8 cellular contexts compared by ENCODE assay signal in the genomic region with DNA sequence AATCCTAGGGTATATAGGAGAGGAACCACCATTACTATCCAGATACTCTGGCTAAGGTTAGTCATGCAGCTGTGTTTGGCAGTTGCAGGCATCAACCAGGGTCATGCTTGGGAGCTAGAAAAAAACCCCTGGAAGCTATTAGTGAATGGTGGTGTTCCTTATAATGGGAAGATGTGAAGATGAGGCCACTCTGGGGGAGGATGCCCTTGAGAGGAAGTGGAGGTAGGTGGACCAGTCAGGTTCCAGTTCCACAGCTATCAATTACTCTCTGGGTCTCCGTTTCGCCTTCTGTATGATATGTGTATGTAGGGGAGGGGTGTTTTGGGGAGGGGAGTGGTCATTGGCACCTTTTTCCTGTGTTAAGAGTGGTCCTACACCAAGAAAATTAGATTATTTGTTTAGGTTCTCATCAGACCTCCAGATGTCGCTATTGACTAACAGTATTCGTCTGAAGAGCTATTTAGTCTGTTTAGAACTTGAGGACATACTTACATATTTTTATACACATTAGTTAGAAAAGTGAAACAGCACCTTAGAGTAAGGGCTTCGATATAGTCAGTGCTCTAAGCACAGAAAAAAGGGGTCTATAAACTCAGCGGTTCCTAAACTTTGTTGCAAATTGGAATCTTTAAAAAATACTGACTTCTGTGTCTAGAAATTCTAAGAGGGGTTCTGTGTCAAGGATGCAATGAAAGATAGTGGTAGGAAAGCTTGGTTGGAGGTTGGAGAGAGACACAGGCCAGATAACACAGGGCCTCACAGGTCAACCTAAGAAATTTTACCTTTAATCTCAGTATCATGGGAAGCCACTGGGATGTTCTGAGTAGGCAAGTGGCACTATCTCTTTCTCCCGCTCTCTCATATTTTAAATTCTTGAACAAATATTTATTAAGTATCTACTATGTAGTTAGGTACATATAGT. TPM values are rescaled to one million over a fixed set of nuclear protein-coding genes. Genes with fewer than 3 reads are reported as not detected.
A peak's percentile ranks its signal among the peaks of the same experiment; 100 is the strongest.
DNase-seq lines count a peak whose midpoint lies in the region; ATAC-seq, FAIRE-seq and TF ChIP-seq lines count a peak whose summit lies in the region.

No MANE protein-coding gene starts in this region.

- peak; percentile 94 for TF ChIP-seq CTCF in A549 (IDR thresholded peaks at IDR 0.05)
- TF ChIP-seq CTCF in GM12872 (IDR thresholded peaks at IDR 0.05; ENCODE audit: insufficient read depth, low read depth, low read length), result peak; percentile 59
- peak; percentile 17 to 80 (median 67) for TF ChIP-seq CTCF in heart right ventricle (IDR thresholded peaks at IDR 0.05)
- TF ChIP-seq CTCF in sigmoid colon (IDR thresholded peaks at IDR 0.05), result peak; percentile 32 to 55 (median 47)

- ATAC-seq in A549, result peak; percentile 83 to 95
- peak; percentile 67 for ATAC-seq in HG03045 (IDR thresholded peaks at IDR 0.05; ENCODE audit: unreplicated experiment)
- ATAC-seq in activated CD8-positive, alpha-beta T cell treated with anti-CD3 and anti-CD28 coated beads, Interleukin-2, amount 10 ng/mL, durations not matched to agents 7 days and 5 days, result peak; percentile 89
- peak in 7 of 8 donors; percentile 36 to 85 (median 76) for ATAC-seq in heart right ventricle

- no peaks in the 10 kb centered on the region for H3K9me3 Mint-ChIP-seq in activated CD8-positive, alpha-beta T cell treated with anti-CD3 and anti-CD28 coated beads, Interleukin-2, amount 10 ng/mL, durations not matched to agents 7 days and 5 days (ENCODE audit: insufficient read depth)

- TF ChIP-seq POLR2A in A549 (IDR thresholded peaks at IDR 0.05; ENCODE audit: low read length) (no peak), sigmoid colon (IDR thresholded peaks at IDR 0.05) (no peak)

- H3K4me2 ChIP-seq in A549, result peak overlapping the region; percentile 54

- TF ChIP-seq EP300 in A549 (IDR thresholded peaks at IDR 0.05), result no peak
- no peak for TF ChIP-seq EP300 in sigmoid colon (IDR thresholded peaks at IDR 0.05)

- H3K27ac ChIP-seq in A549 (peak overlapping the region; percentile 61 to 73), heart right ventricle (no peak overlapping the region), sigmoid colon (no peak overlapping the region)
- H3K27ac ChIP-seq in effector memory CD4-positive, alpha-beta T cell (ENCODE audit: insufficient read depth, low read length, poor library complexity, severe bottlenecking), result no peak overlapping the region

- TF ChIP-seq RAD21 in A549 (conservative IDR thresholded peaks at IDR 0.05 in 1 of 2, IDR thresholded peaks at IDR 0.05 in 1 of 2), result peak; percentile 95 to 97

- H3K27ac Mint-ChIP-seq in activated CD8-positive, alpha-beta T cell treated with anti-CD3 and anti-CD28 coated beads, Interleukin-2, amount 10 ng/mL, durations not matched to agents 7 days and 5 days, result no peak overlapping the region

- peak; percentile 73 to 80 for DNase-seq in A549 (ENCODE audit: low read depth in 1 of 2, low spot score in 1 of 2)
- DNase-seq in NCI-H2227 (lab: John Stamatoyannopoulos, UW; ENCODE audit: unreplicated experiment), result peak; percentile 52
- peak; percentile 31 for DNase-seq in activated CD8-positive, alpha-beta T cell treated with anti-CD3 and anti-CD28 coated beads, Interleukin-2, amount 10 ng/mL, durations not matched to agents 7 days and 5 days
- peak in 1 of 2 donors; percentile 29 for DNase-seq in heart right ventricle
- DNase-seq in sigmoid colon, result no peak
- DNase-seq in effector memory CD4-positive, alpha-beta T cell, result no peak

- intact Hi-C loops in heart right ventricle (cut with DNase I) (loop anchor here in 8 of 10 donors (1.0 to 10.0 kb wide), 9 partner anchors 150 to 384 kb away; partner anchors contain the start of gene TM4SF4 (in 1 of the 8)), sigmoid colon (cut with DNase I) (loop anchor here (2.0 to 10.0 kb wide), 2 partner anchors 152 to 374 kb away; no protein-coding TSS in a partner anchor)

- no peak overlapping the region for H3K4me3 Mint-ChIP-seq in activated CD8-positive, alpha-beta T cell treated with anti-CD3 and anti-CD28 coated beads, Interleukin-2, amount 10 ng/mL, durations not matched to agents 7 days and 5 days

- CTCF ChIA-PET in A549 (lab: Yijun Ruan, JAX), result interaction anchor here (0.5 to 8.3 kb wide), 83 partner anchors 9 to 596 kb away, joined by 3 to 114 read pairs (median 4); partner anchors contain the start of genes HPS3, TM4SF1, TM4SF18 and TM4SF4
- CTCF ChIA-PET in activated CD8-positive, alpha-beta T cell treated with anti-CD3 and anti-CD28 coated beads, Interleukin-2, amount 10 ng/mL, durations not matched to agents 7 days and 5 days (lab: Charles Lee), result interaction anchor here (0.6 to 5.9 kb wide), 45 partner anchors 9 to 448 kb away, joined by 3 to 113 read pairs (median 4); partner anchors contain the start of genes GYG1 and HPS3

- H3K4me3 ChIP-seq in A549, result no peak overlapping the region
- H3K4me3 ChIP-seq in heart right ventricle, result no peak overlapping the region
- H3K4me3 ChIP-seq in sigmoid colon, result no peak overlapping the region
- H3K4me3 ChIP-seq in effector memory CD4-positive, alpha-beta T cell (ENCODE audit: insufficient read depth, low read depth, low read length, poor library complexity, severe bottlenecking), result no peak overlapping the region

- FAIRE-seq in A549 (lab: Jason Lieb, UNC), result peak; percentile 94

- H3K9me3 ChIP-seq in A549 (no peaks in the 10 kb centered on the region), heart right ventricle (no peaks in the 10 kb centered on the region), sigmoid colon (no peaks in the 10 kb centered on the region)
- no peaks in the 10 kb centered on the region for H3K9me3 ChIP-seq in effector memory CD4-positive, alpha-beta T cell (ENCODE audit: control insufficient read depth, low read length)

- H3K36me3 Mint-ChIP-seq in activated CD8-positive, alpha-beta T cell treated with anti-CD3 and anti-CD28 coated beads, Interleukin-2, amount 10 ng/mL, durations not matched to agents 7 days and 5 days (ENCODE audit: low read depth), result no peaks in the 10 kb centered on the region

- H3K4me1 Mint-ChIP-seq in activated CD8-positive, alpha-beta T cell treated with anti-CD3 and anti-CD28 coated beads, Interleukin-2, amount 10 ng/mL, durations not matched to agents 7 days and 5 days (ENCODE audit: low read depth), result no peaks in the 10 kb centered on the region

- WGBS in A549 (ENCODE audit: missing lambda C conversion rate), result 15% methylated on average over 7 of the region's 7 CpGs
- 19 to 20% methylated on average over 7 of the region's 7 CpGs for WGBS in heart right ventricle, 2 donors
- 20 to 22% methylated on average over 7 of the region's 7 CpGs for WGBS in sigmoid colon, 2 donors

- POLR2A ChIA-PET in A549 (lab: Yijun Ruan, JAX), result interaction anchor here (1.6 kb wide), 1 partner anchor 10 kb away, joined by 11 read pairs; the partner anchor contains the start of gene HPS3
- POLR2A ChIA-PET in activated CD8-positive, alpha-beta T cell treated with anti-CD3 and anti-CD28 coated beads, Interleukin-2, amount 10 ng/mL, durations not matched to agents 7 days and 5 days (lab: Charles Lee), result interaction anchor here (1.7 kb wide), 1 partner anchor 10 kb away, joined by 5 read pairs; no protein-coding TSS in a partner anchor

- H3K4me1 ChIP-seq in A549 (peaks cover 12% of the 10 kb centered on the region), heart right ventricle (peaks cover 0 to 5% (median 0%) of the 10 kb centered on the region in 9 donors), sigmoid colon (peaks cover 0 to 6% (median under 1%) of the 10 kb centered on the region in 4 donors)
- no peaks in the 10 kb centered on the region for H3K4me1 ChIP-seq in effector memory CD4-positive, alpha-beta T cell (ENCODE audit: control insufficient read depth, insufficient read depth, low read length, poor library complexity, severe bottlenecking)

- peaks cover 7% of the 10 kb centered on the region for H3K27me3 Mint-ChIP-seq in activated CD8-positive, alpha-beta T cell treated with anti-CD3 and anti-CD28 coated beads, Interleukin-2, amount 10 ng/mL, durations not matched to agents 7 days and 5 days (ENCODE audit: low read depth)

- H3K36me3 ChIP-seq in heart right ventricle, result no peaks in the 10 kb centered on the region
- no peaks in the 10 kb centered on the region for H3K36me3 ChIP-seq in sigmoid colon
- H3K36me3 ChIP-seq in effector memory CD4-positive, alpha-beta T cell (ENCODE audit: control insufficient read depth, insufficient read depth, low read length), result no peaks in the 10 kb centered on the region

- H3K27me3 ChIP-seq in heart right ventricle (no peaks in the 10 kb centered on the region), sigmoid colon (no peaks in the 10 kb centered on the region)
- H3K27me3 ChIP-seq in effector memory CD4-positive, alpha-beta T cell (replicated peaks; ENCODE audit: control insufficient read depth, insufficient read depth, low read length, poor library complexity, severe bottlenecking), result no peaks in the 10 kb centered on the region

TF ChIP-seq in A549, 52 proteins besides CTCF, POLR2A, EP300 and RAD21:
- TF ChIP-seq RARB (CRISPR knock-in tag; IDR thresholded peaks at IDR 0.05) (no peak), SMC3 (IDR thresholded peaks at IDR 0.05) (peak; percentile 97)
TF ChIP-seq in A549: peak in this region for 1.

RNA-seq across cellular contexts. Expression of gene HPS3, which starts 9.1 kb away (rescaled TPM):
- polyA plus RNA-seq in A549 (2011; rRNA removed), result 48.0 and 48.8 TPM in 2 replicates
- polyA plus RNA-seq in A549 (2012; cell fraction: cytosol; rRNA removed), result 17.8 and 24.3 TPM in 2 replicates
- 8.7 and 9.5 TPM in 2 replicates for polyA plus RNA-seq in A549 (2012; cell fraction: nucleus; rRNA removed)
- 25.5 to 28.4 TPM (median 26.1 TPM) in 3 replicates for polyA plus RNA-seq in A549 (2017; fragmentation: RNase III; extraction: RNeasy Plus Mini Kit Qiagen cat#74134 plus additional on column Dnase treatment)
- 20.2 and 23.3 TPM in 2 replicates for polyA minus RNA-seq in A549 (2011; rRNA and poly(A)+ RNA removed)
- 10 to 100 TPM; 26.8 to 29.0 TPM for total RNA-seq in activated CD8-positive, alpha-beta T cell treated with anti-CD3 and anti-CD28 coated beads, Interleukin-2, amount 10 ng/mL, durations not matched to agents 7 days and 5 days
- 10 to 100 TPM in 1 of 10 donors, 1 to 10 TPM in 9; 3.9 to 12.8 (median 5.0) TPM for total RNA-seq in heart right ventricle
- 1 to 10 TPM; 3.7 to 4.4 TPM for polyA plus RNA-seq in heart right ventricle
- total RNA-seq in sigmoid colon, result 10 to 100 TPM; 14.8 to 25.3 (median 16.4) TPM
- polyA plus RNA-seq in sigmoid colon, result 10 to 100 TPM in 1 of 3 donors, 1 to 10 TPM in 2; 7.8 to 12.3 (median 8.3) TPM

RNA-seq across cellular contexts. Expression of gene HLTF, which starts 34.0 kb away (rescaled TPM):
- polyA plus RNA-seq in A549 (2011; rRNA removed) (43.9 and 61.6 TPM in 2 replicates), A549 (2017; fragmentation: RNase III; extraction: RNeasy Plus Mini Kit Qiagen cat#74134 plus additional on column Dnase treatment) (25.5 to 26.7 TPM (median 26.3 TPM) in 3 replicates), heart right ventricle (1 to 10 TPM; 4.5 to 4.6 TPM), sigmoid colon (1 to 10 TPM; 1.8 to 6.4 (median 3.5) TPM)
- polyA plus RNA-seq in A549 (2012; cell fraction: cytosol; rRNA removed), result 7.3 and 8.1 TPM in 2 replicates
- polyA plus RNA-seq in A549 (2012; cell fraction: nucleus; rRNA removed), result 11.3 and 14.9 TPM in 2 replicates
- 12.8 and 18.3 TPM in 2 replicates for polyA minus RNA-seq in A549 (2011; rRNA and poly(A)+ RNA removed)
- total RNA-seq in activated CD8-positive, alpha-beta T cell treated with anti-CD3 and anti-CD28 coated beads, Interleukin-2, amount 10 ng/mL, durations not matched to agents 7 days and 5 days, result 10 to 100 TPM; 25.2 to 27.3 TPM
- total RNA-seq in heart right ventricle (10 to 100 TPM; 19.1 to 38.6 (median 30.6) TPM), sigmoid colon (10 to 100 TPM; 24.4 to 43.9 (median 29.9) TPM)

Comparison
In these comparisons a context has a peak if more than half of its experiments do, and no peak if none do; other contexts are left out.
1. DNase-seq: peak in A549 (2 of 2), NCI-H2227 (single experiment) and activated CD8-positive, alpha-beta T cell treated with anti-CD3 and anti-CD28 coated beads, Interleukin-2, amount 10 ng/mL, durations not matched to agents 7 days and 5 days (single experiment); none in sigmoid colon (single experiment) and effector memory CD4-positive, alpha-beta T cell (0 of 3).
2. H3K27ac ChIP-seq: peak in A549 (2 of 2); none in heart right ventricle (0 of 10), sigmoid colon (0 of 4) and effector memory CD4-positive, alpha-beta T cell (single experiment).
3. Peak in every context shown above with its lines, with median percentiles within 50 percentile points of each other: ATAC-seq and CTCF ChIP-seq.